Comparison of ENCODE assay signal across 11 cellular contexts in genomic region chr13:50230365-50230978, GRCh38.
A peak's percentile ranks its signal among the peaks of the same experiment; 100 is the strongest.
DNase-seq lines count a peak whose midpoint lies in the region; ATAC-seq and TF ChIP-seq lines count a peak whose summit lies in the region.
"Had no signal": no experiment of that assay in that cellular context is flagged by ENCODE, and none has a peak within 500 bp of the region (broad histone marks: within the 10 kb centered on the region; RNA-seq: fewer than 3 reads in every experiment).

No MANE protein-coding gene starts in this region.

- no peak overlapping the region for H3K27ac ChIP-seq in fibroblast of lung (ENCODE audit: insufficient read depth, low read length)
- peak overlapping the region in 7 of 8 donors; percentile 35 to 81 (median 66) for H3K27ac ChIP-seq in spleen

- no peaks in the 10 kb centered on the region for H3K79me2 ChIP-seq in fibroblast of lung (ENCODE audit: control insufficient read depth, insufficient read depth, low read length)

- H4K20me1 ChIP-seq in fibroblast of lung (ENCODE audit: control insufficient read depth, extremely low read depth, insufficient read depth, low read length): no peaks in the 10 kb centered on the region

- peaks cover 52% of the 10 kb centered on the region for H3K4me1 Mint-ChIP-seq in activated CD4-positive, alpha-beta T cell treated with anti-CD3 and anti-CD28 coated beads for 36 hours
- H3K4me1 Mint-ChIP-seq in activated CD4-positive, alpha-beta T cell treated with anti-CD3 and anti-CD28 coated beads, Interleukin-2, amount 10 ng/mL, durations not matched to agents 7 days and 5 days: peaks cover 32% of the 10 kb centered on the region

- peaks cover 6% of the 10 kb centered on the region for H3K9me3 Mint-ChIP-seq in activated CD4-positive, alpha-beta T cell treated with anti-CD3 and anti-CD28 coated beads for 36 hours (ENCODE audit: low read depth)
- peaks cover 9% of the 10 kb centered on the region for H3K9me3 Mint-ChIP-seq in activated CD4-positive, alpha-beta T cell treated with anti-CD3 and anti-CD28 coated beads, Interleukin-2, amount 10 ng/mL, durations not matched to agents 7 days and 5 days

- H3K36me3 Mint-ChIP-seq in activated CD4-positive, alpha-beta T cell treated with anti-CD3 and anti-CD28 coated beads for 36 hours (ENCODE audit: low read depth): peaks cover 3% of the 10 kb centered on the region
- peaks cover 6% of the 10 kb centered on the region for H3K36me3 Mint-ChIP-seq in activated CD4-positive, alpha-beta T cell treated with anti-CD3 and anti-CD28 coated beads, Interleukin-2, amount 10 ng/mL, durations not matched to agents 7 days and 5 days (ENCODE audit: low read depth)

- H3K27ac Mint-ChIP-seq in activated CD4-positive, alpha-beta T cell treated with anti-CD3 and anti-CD28 coated beads for 36 hours: no peak overlapping the region
- no peak overlapping the region for H3K27ac Mint-ChIP-seq in activated CD4-positive, alpha-beta T cell treated with anti-CD3 and anti-CD28 coated beads, Interleukin-2, amount 10 ng/mL, durations not matched to agents 7 days and 5 days

- no peak for TF ChIP-seq POLR2A in spleen (IDR thresholded peaks at IDR 0.05)

- intact Hi-C loops in activated CD4-positive, alpha-beta T cell treated with anti-CD3 and anti-CD28 coated beads for 36 hours (cut with DNase I, micrococcal nuclease): loop anchor here in 1 of 2 experiments (10.0 kb wide), 1 partner anchor 1346 kb away; no protein-coding TSS in a partner anchor
- intact Hi-C loops in spleen (cut with DNase I; ENCODE audit: low total_unique reads): no loop called here

- H3K4me3 ChIP-seq in fibroblast of lung (replicated peaks in 1 of 4; ENCODE audit: control extremely low read depth in 1 of 4, insufficient read depth in 1 of 4, low read depth in 3 of 4, low read length in 4 of 4) (no peak overlapping the region), spleen (no peak overlapping the region)

- no peak overlapping the region for H3K4me2 ChIP-seq in fibroblast of lung (ENCODE audit: extremely low read depth, insufficient read depth, low read length)

- H3K9me3 ChIP-seq in fibroblast of lung (ENCODE audit: control insufficient read depth, insufficient read depth, low read depth, low read length): no peaks in the 10 kb centered on the region
- H3K9me3 ChIP-seq in spleen: peaks cover 0 to 17% (median 5%) of the 10 kb centered on the region in 8 donors

- POLR2A ChIA-PET in activated CD4-positive, alpha-beta T cell treated with anti-CD3 and anti-CD28 coated beads for 36 hours (lab: Charles Lee): interaction anchor here (1.5 kb wide), 1 partner anchor 15 kb away, joined by 5 read pairs; no protein-coding TSS in a partner anchor
- POLR2A ChIA-PET in activated CD4-positive, alpha-beta T cell treated with anti-CD3 and anti-CD28 coated beads, Interleukin-2, amount 10 ng/mL, durations not matched to agents 7 days and 5 days (lab: Charles Lee): no interaction called here

- H3K9ac ChIP-seq in fibroblast of lung (ENCODE audit: insufficient read depth, low read length): no peak overlapping the region

- no peaks in the 10 kb centered on the region for H3K27me3 ChIP-seq in fibroblast of lung (ENCODE audit: control insufficient read depth, insufficient read depth, low read length)
- H3K27me3 ChIP-seq in spleen (replicated peaks in 1 of 7): no peaks in the 10 kb centered on the region

- no peak overlapping the region for H3K4me3 Mint-ChIP-seq in activated CD4-positive, alpha-beta T cell treated with anti-CD3 and anti-CD28 coated beads for 36 hours
- no peak overlapping the region for H3K4me3 Mint-ChIP-seq in activated CD4-positive, alpha-beta T cell treated with anti-CD3 and anti-CD28 coated beads, Interleukin-2, amount 10 ng/mL, durations not matched to agents 7 days and 5 days

- no peak for DNase-seq in activated CD4-positive, alpha-beta T cell treated with anti-CD3 and anti-CD28 coated beads for 36 hours
- no peak for DNase-seq in activated CD4-positive, alpha-beta T cell treated with anti-CD3 and anti-CD28 coated beads, Interleukin-2, amount 10 ng/mL, durations not matched to agents 7 days and 5 days
- peak; percentile 93 for DNase-seq in NOMO-1 treated with dmso at 0.1 percent for 144 hours (lab: John Stamatoyannopoulos, UW; ENCODE audit: unreplicated experiment)
- DNase-seq in fibroblast of lung (ENCODE audit: low read depth in 2 of 2): peak; percentile 53 to 90
- no peak for DNase-seq in spleen
- no peak for DNase-seq in NCI-H1930 (lab: John Stamatoyannopoulos, UW)
- DNase-seq in cerebellar cortex (ENCODE audit: low spot score): no peak
- DNase-seq: ACHN; occipital lobe; stimulated activated naive CD4-positive, alpha-beta T cell treated with Interleukin-2 at 50 U/mL for 16 hours had no signal

- WGBS in spleen, 5 donors: 67 to 77% (median 70%) methylated on average over 3 of the region's 3 CpGs

- ATAC-seq in activated CD4-positive, alpha-beta T cell treated with anti-CD3 and anti-CD28 coated beads for 36 hours: peak; percentile 50
- ATAC-seq in HG02885 (IDR thresholded peaks at IDR 0.05; ENCODE audit: poor library complexity, unreplicated experiment): no peak

- H3K36me3 ChIP-seq in fibroblast of lung (ENCODE audit: control insufficient read depth, insufficient read depth, low read length): no peaks in the 10 kb centered on the region
- no peaks in the 10 kb centered on the region for H3K36me3 ChIP-seq in spleen

- H3K27me3 Mint-ChIP-seq in activated CD4-positive, alpha-beta T cell treated with anti-CD3 and anti-CD28 coated beads for 36 hours: peaks cover 29% of the 10 kb centered on the region
- peaks cover 39% of the 10 kb centered on the region for H3K27me3 Mint-ChIP-seq in activated CD4-positive, alpha-beta T cell treated with anti-CD3 and anti-CD28 coated beads, Interleukin-2, amount 10 ng/mL, durations not matched to agents 7 days and 5 days

- TF ChIP-seq CTCF in fibroblast of lung (conservative IDR thresholded peaks at IDR 0.05 in 1 of 2, IDR thresholded peaks at IDR 0.05 in 1 of 2; ENCODE audit: low read depth in 1 of 2, low read length in 2 of 2) (no peak), spleen (IDR thresholded peaks at IDR 0.05 in 8 of 11, conservative IDR thresholded peaks at IDR 0.05 in 3 of 11) (no peak)

- CTCF ChIA-PET in activated CD4-positive, alpha-beta T cell treated with anti-CD3 and anti-CD28 coated beads for 36 hours (lab: Charles Lee): interaction anchor here (0.6 to 1.2 kb wide), 2 partner anchors 11 to 155 kb away, joined by 3 read pairs; no protein-coding TSS in a partner anchor
- CTCF ChIA-PET in activated CD4-positive, alpha-beta T cell treated with anti-CD3 and anti-CD28 coated beads, Interleukin-2, amount 10 ng/mL, durations not matched to agents 7 days and 5 days (lab: Charles Lee): interaction anchor here (0.7 to 1.0 kb wide), 2 partner anchors 10 to 260 kb away, joined by 3 read pairs; no protein-coding TSS in a partner anchor

- no peak overlapping the region for H2AFZ ChIP-seq in fibroblast of lung (ENCODE audit: low read length)

- H3K4me1 ChIP-seq in fibroblast of lung (ENCODE audit: control insufficient read depth, extremely low read depth, insufficient read depth, low read length) (no peaks in the 10 kb centered on the region), spleen (peaks cover 3 to 27% (median 15%) of the 10 kb centered on the region in 6 donors)

Comparison
In these comparisons a context has a peak if more than half of its experiments do, and no peak if none do; other contexts are left out.
1. DNase-seq: peak in NOMO-1 treated with dmso at 0.1 percent for 144 hours (single experiment) and fibroblast of lung (2 of 2); none in activated CD4-positive, alpha-beta T cell treated with anti-CD3 and anti-CD28 coated beads for 36 hours (single experiment), activated CD4-positive, alpha-beta T cell treated with anti-CD3 and anti-CD28 coated beads, Interleukin-2, amount 10 ng/mL, durations not matched to agents 7 days and 5 days (single experiment), spleen (single experiment), NCI-H1930 (0 of 2) and cerebellar cortex (single experiment).